ENCODE assay signal across 28 cellular contexts in genomic region chr22:36926721-36927435, GRCh38. TPM values are rescaled to one million over a fixed set of nuclear protein-coding genes. Genes with fewer than 3 reads are reported as not detected.
"Had no signal": no experiment of that assay in that cellular context is flagged by ENCODE, and none has a peak within 500 bp of the region (broad histone marks: within the 10 kb centered on the region; RNA-seq: fewer than 3 reads in every experiment).

No MANE protein-coding gene starts in this region.

- DNase-seq: activated CD4-positive, alpha-beta T cell treated with anti-CD3 and anti-CD28 coated beads, Interleukin-2, amount 10 ng/mL, durations not matched to agents 24 days and 14 days; activated CD8-positive, alpha-beta T cell treated with anti-CD3 and anti-CD28 coated beads for 36 hours; activated effector memory CD4-positive, alpha-beta T cell treated with Interleukin-2 at 50 U/mL for 16 hours; activated naive CD4-positive, alpha-beta T cell treated with anti-CD3 and anti-CD28 coated beads for 36 hours; activated T-cell treated with anti-CD3 and anti-CD28 coated beads, Interleukin-2, amount 50 U/mL, for 4 hours; amygdala; cerebellar nuclear complex; effector CD4-positive, alpha-beta T cell; erythroblast; foreskin fibroblast; lower lobe of right lung; mesendoderm; mucosa of descending colon; retina; spleen; stimulated activated CD4-positive, alpha-beta T cell treated with anti-CD3 and anti-CD28 coated beads, Interleukin-4, amount 100 ng/mL, for 1 hour; stimulated activated naive CD8-positive, alpha-beta T cell treated with anti-CD3 and anti-CD28 coated beads, Interleukin-15, amount 100 ng/mL, for 72 hours; SW 1271; T-helper 17 cell; tibial artery had no signal

- H3K9me3 ChIP-seq: lower lobe of right lung, mucosa of descending colon, spleen, tibial artery had no signal

- ATAC-seq: activated CD8-positive, alpha-beta T cell treated with anti-CD3 and anti-CD28 coated beads for 36 hours; activated T-cell treated with anti-CD3 and anti-CD28 coated beads, Interleukin-2, amount 50 U/mL, for 4 hours; lower lobe of right lung; mucosa of descending colon; stimulated activated naive CD8-positive, alpha-beta T cell treated with anti-CD3 and anti-CD28 coated beads, Interleukin-15, amount 100 ng/mL, for 72 hours; T-helper 17 cell had no signal

- H3K27ac ChIP-seq: coronary artery, lower lobe of right lung, neural progenitor cell, tibial artery had no signal

- H3K36me3 ChIP-seq: neural progenitor cell, tibial artery had no signal

- H3K9ac ChIP-seq: neural progenitor cell had no signal

- H3K4me1 ChIP-seq: tibial artery had no signal

- FAIRE-seq: bronchial epithelial cell, kidney, urothelium cell line had no signal

- H3K27me3 ChIP-seq: neural progenitor cell had no signal

- H3K4me3 ChIP-seq: coronary artery, lower lobe of right lung, mucosa of descending colon, neural progenitor cell, spleen, tibial artery had no signal

- H3K4me2 ChIP-seq: neural progenitor cell had no signal

- H2AFZ ChIP-seq: neural progenitor cell had no signal

RNA-seq across cellular contexts. Expression of gene CSF2RB, which starts 13.4 kb away (rescaled TPM):
- total RNA-seq: bronchial epithelial cell, fibroblast of lung, osteocyte, progenitor cell of endocrine pancreas had no signal
- polyA plus RNA-seq: fibroblast of lung had no signal
